In genomic region chr16:51982715-51983680, GRCh38 we compare ENCODE assay signal across 9 cellular contexts.
DNase-seq lines count a peak whose midpoint lies in the region; ATAC-seq, FAIRE-seq and TF ChIP-seq lines count a peak whose summit lies in the region.
"Had no signal": no experiment of that assay in that cellular context is flagged by ENCODE, and none has a peak within 500 bp of the region (broad histone marks: within the 10 kb centered on the region; RNA-seq: fewer than 3 reads in every experiment).

No MANE protein-coding gene starts in this region.

- intact Hi-C loops in PC-3 (cut with micrococcal nuclease), result loop anchor here (10.0 kb wide), 2 partner anchors 168 to 1158 kb away; no protein-coding TSS in a partner anchor

- no peaks in the 10 kb centered on the region for H3F3A ChIP-seq in PC-3 (ENCODE audit: low read length, unreplicated experiment)

- TF ChIP-seq CTCF in LNCAP (IDR thresholded peaks at IDR 0.05), result peak; percentile 82
- peak; percentile 73 for TF ChIP-seq CTCF in PC-3 (conservative IDR thresholded peaks at IDR 0.05; ENCODE audit: low read depth, low read length)
- peak; percentile 46 for TF ChIP-seq CTCF in lung (IDR thresholded peaks at IDR 0.05; ENCODE audit: control extremely low read depth, extremely low read depth)

- no peaks in the 10 kb centered on the region for H3K79me2 ChIP-seq in PC-3 (ENCODE audit: low read length)

- no TSS peak for BruUV-seq in PC-3 (replicated peaks; lab: Mats Ljungman, UMichigan)

- H4K20me1 ChIP-seq in PC-3 (ENCODE audit: low read length), result no peaks in the 10 kb centered on the region

- CTCF ChIA-PET in PC-3 (lab: Charles Lee), result no interaction called here

- H3K27me3 ChIP-seq in PC-3 (ENCODE audit: low read length), result no peaks in the 10 kb centered on the region
- no peaks in the 10 kb centered on the region for H3K27me3 ChIP-seq in lung (ENCODE audit: control insufficient read depth, insufficient read depth)

- ATAC-seq in PC-3 (no peak), lung (ENCODE audit: insufficient read depth, low FRiP score) (no peak), GM21723 (IDR thresholded peaks at IDR 0.05; ENCODE audit: unreplicated experiment) (no peak)
- ATAC-seq: naive thymus-derived CD8-positive, alpha-beta T cell had no signal

- no peak for TF ChIP-seq POLR2A in GM12892 (IDR thresholded peaks at IDR 0.05; ENCODE audit: low read depth, low read length)

- H3K4me3 ChIP-seq in PC-3 (ENCODE audit: low read length), result no peak overlapping the region
- H3K4me3 ChIP-seq in lung, result no peak overlapping the region

- H2AFZ ChIP-seq in PC-3 (ENCODE audit: low read length), result no peak overlapping the region

- DNase-seq in Ammon's horn (ENCODE audit: low spot score) (peak; percentile 89), GM12892 (ENCODE audit: insufficient read length) (no peak), PC-3 (peak; percentile 66), dedifferentiated amniotic fluid mesenchymal stem cell (ENCODE audit: extremely low spot score) (peak; percentile 87), lung (ENCODE audit: low spot score) (peak; percentile 53), UCSD-AML1 (lab: John Stamatoyannopoulos, UW; ENCODE audit: unreplicated experiment) (no peak)

- no peaks in the 10 kb centered on the region for H3K4me1 ChIP-seq in PC-3 (ENCODE audit: insufficient read depth, low read length)
- no peaks in the 10 kb centered on the region for H3K4me1 ChIP-seq in lung (ENCODE audit: control insufficient read depth in 2 of 2, insufficient read depth in 2 of 2, low read length in 2 of 2)

- no peak overlapping the region for H3K27ac ChIP-seq in PC-3 (ENCODE audit: low read length)
- no peak overlapping the region for H3K27ac ChIP-seq in lung (ENCODE audit: low read depth in 1 of 2, low read length in 1 of 2)

- H3K9me3 ChIP-seq in PC-3 (ENCODE audit: low read length), result no peaks in the 10 kb centered on the region
- H3K9me3 ChIP-seq in lung (ENCODE audit: control insufficient read depth in 2 of 2, insufficient read depth in 1 of 2, low read length in 1 of 2), result no peaks in the 10 kb centered on the region

- 37 to 47% methylated on average over 11 of the region's 11 CpGs for WGBS in lung, 2 donors

- H3K9ac ChIP-seq in PC-3 (ENCODE audit: low read length), result no peak overlapping the region

- peak; percentile 36 for FAIRE-seq in GM12892 (lab: Jason Lieb, UNC)

- H3K36me3 ChIP-seq in PC-3 (ENCODE audit: low read depth, low read length) (no peaks in the 10 kb centered on the region), lung (ENCODE audit: control insufficient read depth in 2 of 2, insufficient read depth in 2 of 2, low read length in 2 of 2) (no peaks in the 10 kb centered on the region)

- no peaks in the 10 kb centered on the region for H3K9me2 ChIP-seq in PC-3 (replicated peaks; ENCODE audit: low read length)

- POLR2A ChIA-PET in PC-3 (lab: Charles Lee; ENCODE audit: unreplicated experiment), result no interaction called here

- no peak overlapping the region for H3K4me2 ChIP-seq in PC-3 (ENCODE audit: low read length)

Comparison
In these comparisons a context has a peak if more than half of its experiments do, and no peak if none do; other contexts are left out.
1. DNase-seq: peak in Ammon's horn (single experiment), PC-3 (single experiment), dedifferentiated amniotic fluid mesenchymal stem cell (single experiment) and lung (single experiment); none in GM12892 (single experiment) and UCSD-AML1 (single experiment).
2. Peak in every context shown above with its lines, with median percentiles within 50 percentile points of each other: CTCF ChIP-seq.